1 cellular context compared by ENCODE assay signal in genomic region chr1:247204177-247204647, GRCh38.
TF ChIP-seq lines count a peak whose summit lies in the region.

No MANE protein-coding gene starts in this region.

TF ChIP-seq in GM23338, 12 proteins besides CTCF, POLR2A, EP300 and RAD21 (continued from another document):
- no peak for TF ChIP-seq REST (IDR thresholded peaks at IDR 0.05; ENCODE audit: unreplicated experiment)
- no peak for TF ChIP-seq CREB1 (CRISPR knock-in tag; IDR thresholded peaks at IDR 0.05; ENCODE audit: low read depth)
- no peak for TF ChIP-seq STAT1 (IDR thresholded peaks at IDR 0.05; ENCODE audit: unreplicated experiment)
- TF ChIP-seq EZH2 (IDR thresholded peaks at IDR 0.05; ENCODE audit: low read depth, unreplicated experiment): no peak
- no peak for TF ChIP-seq EZH2phosphoT487 (IDR thresholded peaks at IDR 0.05; ENCODE audit: unreplicated experiment)
- TF ChIP-seq POLR2AphosphoS5 (IDR thresholded peaks at IDR 0.05; ENCODE audit: low read depth): no peak
- TF ChIP-seq ETS1 (IDR thresholded peaks at IDR 0.05): no peak
- no peak for TF ChIP-seq ZNF114 (CRISPR knock-in tag; IDR thresholded peaks at IDR 0.05)
- no peak for TF ChIP-seq JUNB (IDR thresholded peaks at IDR 0.05; ENCODE audit: unreplicated experiment)
- no peak for TF ChIP-seq ZNF462 (CRISPR knock-in tag; IDR thresholded peaks at IDR 0.05)
